ENCODE assay signal across 8 cellular contexts in the genomic region with DNA sequence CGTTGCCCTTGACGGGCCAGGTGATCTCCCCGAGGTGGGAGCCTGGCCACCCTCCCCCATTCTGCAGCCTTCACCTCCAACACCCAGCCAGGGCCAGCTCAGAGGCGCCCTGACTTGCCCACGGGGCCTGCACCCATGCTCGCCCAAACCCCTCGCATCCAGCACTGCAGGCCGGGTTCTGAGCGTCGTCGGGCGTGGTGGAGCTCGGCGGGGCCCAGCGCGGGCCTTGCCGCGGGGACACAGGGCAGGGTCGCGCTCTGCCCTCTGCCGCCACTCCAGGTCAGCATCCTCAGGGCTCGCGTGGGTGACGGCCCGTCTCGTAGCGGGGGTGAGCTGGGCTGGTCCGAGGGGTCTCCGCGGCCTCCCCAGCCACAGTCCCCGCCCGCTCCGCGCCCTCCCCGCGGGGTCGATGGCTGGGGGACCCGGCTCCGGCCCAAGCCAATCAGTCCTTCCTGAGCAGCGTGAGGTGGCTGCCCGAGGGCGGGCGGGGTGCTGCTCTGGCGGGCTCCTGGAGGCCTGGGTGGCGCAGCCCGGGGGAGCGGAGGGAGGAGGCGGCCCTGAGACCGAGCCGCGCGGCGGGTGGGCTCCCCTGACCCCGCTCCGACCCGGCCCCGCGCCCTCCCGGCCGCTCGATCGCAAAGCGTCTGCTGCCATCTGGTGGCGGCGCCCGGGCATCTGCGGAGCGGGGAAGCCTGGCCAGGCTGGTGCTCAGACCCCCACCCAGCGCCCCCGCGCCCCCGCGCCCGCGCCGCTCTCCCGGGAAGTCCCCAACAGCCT.
DNase-seq lines count a peak whose midpoint lies in the region; ATAC-seq, FAIRE-seq and TF ChIP-seq lines count a peak whose summit lies in the region.

No MANE protein-coding gene starts in this region.

- TF ChIP-seq POLR2A in H54 (IDR thresholded peaks at IDR 0.05; ENCODE audit: low read depth, low read length) (no peak), esophagus squamous epithelium (IDR thresholded peaks at IDR 0.05) (no peak)

- peak overlapping the region; percentile 69 for H3K4me3 Mint-ChIP-seq in neural crest cell
- peak overlapping the region; percentile 72 to 76 for H3K4me3 Mint-ChIP-seq in stimulated activated naive CD8-positive, alpha-beta T cell treated with anti-CD3 and anti-CD28 coated beads, Interleukin-15, amount 100 ng/mL, for 72 hours

- peak; percentile 91 for ATAC-seq in stimulated activated naive CD8-positive, alpha-beta T cell treated with anti-CD3 and anti-CD28 coated beads, Interleukin-15, amount 100 ng/mL, for 72 hours

- H3K9me3 ChIP-seq in esophagus squamous epithelium: no peaks in the 10 kb centered on the region

- peaks cover 11% of the 10 kb centered on the region for H3K4me1 Mint-ChIP-seq in neural crest cell
- H3K4me1 Mint-ChIP-seq in stimulated activated naive CD8-positive, alpha-beta T cell treated with anti-CD3 and anti-CD28 coated beads, Interleukin-15, amount 100 ng/mL, for 72 hours: peaks cover 19% of the 10 kb centered on the region

- H3K4me3 ChIP-seq in esophagus squamous epithelium: peak overlapping the region; percentile 29 to 66 (median 40)

- H3K27ac ChIP-seq in esophagus squamous epithelium: no peak overlapping the region

- intact Hi-C loops in esophagus squamous epithelium (cut with DNase I): loop anchor here (10.0 kb wide), 1 partner anchor 138 kb away; no protein-coding TSS in a partner anchor

- no peak overlapping the region for H3K27ac Mint-ChIP-seq in neural crest cell (ENCODE audit: unreplicated experiment)
- H3K27ac Mint-ChIP-seq in stimulated activated naive CD8-positive, alpha-beta T cell treated with anti-CD3 and anti-CD28 coated beads, Interleukin-15, amount 100 ng/mL, for 72 hours: peak overlapping the region in 1 of 2 donors; percentile 42

- no peaks in the 10 kb centered on the region for H3K36me3 ChIP-seq in esophagus squamous epithelium

- H3K27me3 Mint-ChIP-seq in neural crest cell (ENCODE audit: low read depth): peaks cover 38% of the 10 kb centered on the region
- peaks cover 44% of the 10 kb centered on the region for H3K27me3 Mint-ChIP-seq in stimulated activated naive CD8-positive, alpha-beta T cell treated with anti-CD3 and anti-CD28 coated beads, Interleukin-15, amount 100 ng/mL, for 72 hours

- TF ChIP-seq CTCF in esophagus squamous epithelium (IDR thresholded peaks at IDR 0.05) (peak; percentile 66 to 90 (median 80)), neural crest cell (conservative IDR thresholded peaks at IDR 0.05) (peak; percentile 93)

- H3K4me1 ChIP-seq in esophagus squamous epithelium: peaks cover 11 to 21% (median 12%) of the 10 kb centered on the region in 3 donors

- H3K36me3 Mint-ChIP-seq in neural crest cell (ENCODE audit: low read depth): no peaks in the 10 kb centered on the region

- H3K9me3 Mint-ChIP-seq in neural crest cell: no peaks in the 10 kb centered on the region
- H3K9me3 Mint-ChIP-seq in stimulated activated naive CD8-positive, alpha-beta T cell treated with anti-CD3 and anti-CD28 coated beads, Interleukin-15, amount 100 ng/mL, for 72 hours: peaks cover 0 to 8% of the 10 kb centered on the region in 2 donors

- WGBS in esophagus squamous epithelium, 2 donors: 13% methylated on average over 3 of the region's 77 CpGs; no CpG with 5 or more reads in 1 of the 2 donors

- no peak for FAIRE-seq in H54 (lab: Jason Lieb, UNC)

- DNase-seq in COLO668 (lab: John Stamatoyannopoulos, UW; ENCODE audit: unreplicated experiment) (peak; percentile 35), H54 (ENCODE audit: insufficient read length, low spot score) (peak; percentile 80), NCI-H69 (lab: John Stamatoyannopoulos, UW) (peak; percentile 64), activated T-cell treated with anti-CD3 and anti-CD28 coated beads for 24 hours (ENCODE audit: low read depth) (peak; percentile 58), esophagus squamous epithelium (lab: John Stamatoyannopoulos, UW) (no peak), neural crest cell (ENCODE audit: low read depth, low spot score) (peak; percentile 72), SIG-M5 treated with dmso at 0.1 percent for 504 hours (lab: John Stamatoyannopoulos, UW; ENCODE audit: unreplicated experiment) (no peak)
- DNase-seq in stimulated activated naive CD8-positive, alpha-beta T cell treated with anti-CD3 and anti-CD28 coated beads, Interleukin-15, amount 100 ng/mL, for 72 hours: peak; percentile 71 to 76

- H3K27me3 ChIP-seq in esophagus squamous epithelium: peaks cover 0 to 67% (median 2%) of the 10 kb centered on the region in 4 donors

Comparison
In these comparisons a context has a peak if more than half of its experiments do, and no peak if none do; other contexts are left out.
1. DNase-seq: peak in COLO668 (single experiment), H54 (single experiment), NCI-H69 (single experiment), activated T-cell treated with anti-CD3 and anti-CD28 coated beads for 24 hours (single experiment), neural crest cell (single experiment) and stimulated activated naive CD8-positive, alpha-beta T cell treated with anti-CD3 and anti-CD28 coated beads, Interleukin-15, amount 100 ng/mL, for 72 hours (2 of 2); none in esophagus squamous epithelium (single experiment) and SIG-M5 treated with dmso at 0.1 percent for 504 hours (single experiment).